1 cellular context compared by ENCODE assay signal in the genomic region with DNA sequence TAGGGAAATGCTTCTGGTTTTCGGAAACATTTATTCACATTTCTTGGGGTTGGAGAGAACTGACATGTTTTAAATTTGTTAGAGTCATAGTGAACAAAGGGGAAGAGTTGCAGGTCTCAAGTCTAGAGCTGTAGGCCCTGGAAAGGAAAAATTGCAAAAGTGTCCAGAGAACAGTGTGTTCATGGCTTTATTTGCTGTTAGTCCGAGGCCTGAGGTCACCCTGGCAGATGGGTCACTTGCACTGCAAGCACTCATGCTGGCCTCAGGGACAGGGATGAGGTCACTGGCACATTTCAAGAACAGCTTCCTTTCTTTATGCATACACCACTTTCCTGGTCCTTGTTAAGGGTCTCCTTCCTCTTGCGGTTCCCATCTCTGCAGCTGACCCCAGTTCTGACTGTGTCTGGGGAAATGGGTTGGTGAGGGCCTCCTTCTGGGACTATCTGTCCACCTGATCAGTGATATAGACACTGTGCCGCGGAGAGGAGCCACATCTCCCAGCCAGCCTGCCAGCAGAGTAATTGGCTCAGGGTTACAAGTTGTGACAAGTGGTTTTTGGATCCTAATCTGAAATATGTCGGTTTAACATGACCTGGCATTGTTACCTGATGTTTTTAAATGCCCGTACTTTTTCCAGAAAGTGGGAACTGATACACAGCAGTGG.
TF ChIP-seq lines count a peak whose summit lies in the region.

No MANE protein-coding gene starts in this region.

TF ChIP-seq in H1, 55 proteins besides CTCF, POLR2A, EP300 and RAD21:
- TF ChIP-seq SRF (IDR thresholded peaks at IDR 0.05; ENCODE audit: low read depth, low read length) (no peak), KDM1A (IDR thresholded peaks at IDR 0.05; ENCODE audit: borderline replicate concordance, low read length) (no peak), SIRT6 (IDR thresholded peaks at IDR 0.05; ENCODE audit: low read length) (no peak), POU5F1 (IDR thresholded peaks at IDR 0.05; ENCODE audit: low read depth, low read length) (no peak), HDAC6 (IDR thresholded peaks at IDR 0.05; ENCODE audit: low read depth, low read length) (no peak), GTF2F1 (IDR thresholded peaks at IDR 0.05; ENCODE audit: borderline replicate concordance, low read depth, low read length) (no peak), SP1 (IDR thresholded peaks at IDR 0.05; ENCODE audit: low read depth, low read length) (no peak), CREB1 (IDR thresholded peaks at IDR 0.05) (no peak), CHD1 (IDR thresholded peaks at IDR 0.05; ENCODE audit: low read depth, low read length) (no peak), CBX5 (IDR thresholded peaks at IDR 0.05; ENCODE audit: low read depth, low read length) (no peak), CEBPB (IDR thresholded peaks at IDR 0.05; ENCODE audit: low read depth, low read length) (no peak), SIX5 (IDR thresholded peaks at IDR 0.05; ENCODE audit: low read depth, low read length) (no peak), ASH2L (IDR thresholded peaks at IDR 0.05; ENCODE audit: low read length) (no peak), TCF12 (IDR thresholded peaks at IDR 0.05; ENCODE audit: low read depth, low read length) (no peak)
- TF ChIP-seq, protein P1, sequence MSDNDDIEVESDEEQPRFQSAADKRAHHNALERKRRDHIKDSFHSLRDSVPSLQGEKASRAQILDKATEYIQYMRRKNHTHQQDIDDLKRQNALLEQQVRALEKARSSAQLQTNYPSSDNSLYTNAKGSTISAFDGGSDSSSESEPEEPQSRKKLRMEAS (IDR thresholded peaks at IDR 0.05), result no peak
